Comparison of ENCODE assay signal across 8 cellular contexts in genomic region chr19:13731147-13731964, GRCh38. TPM values are rescaled to one million over a fixed set of nuclear protein-coding genes. Genes with fewer than 3 reads are reported as not detected.
DNase-seq lines count a peak whose midpoint lies in the region; ATAC-seq and TF ChIP-seq lines count a peak whose summit lies in the region.

No MANE protein-coding gene starts in this region.

- H3K27ac ChIP-seq in hepatocyte (peak overlapping the region; percentile 95), rectal smooth muscle tissue (ENCODE audit: low read depth, low read length) (peak overlapping the region; percentile 77), aorta (ENCODE audit: low read depth in 1 of 2, low read length in 2 of 2) (peak overlapping the region; percentile 90 to 97)

- H3K9me2 ChIP-seq in hepatocyte (replicated peaks; ENCODE audit: insufficient read depth) = no peaks in the 10 kb centered on the region

- DNase-seq in NCI-H2029 (lab: John Stamatoyannopoulos, UW) = peak; percentile 87
- DNase-seq in T-helper 9 cell = peak; percentile 93
- peak; percentile 99 for DNase-seq in astrocyte of the hippocampus (ENCODE audit: low read depth, low spot score)
- peak; percentile 98 for DNase-seq in hepatocyte (ENCODE audit: low spot score)
- peak; percentile 97 to 98 for DNase-seq in aorta

- H3K79me2 ChIP-seq in hepatocyte = no peaks in the 10 kb centered on the region

- ATAC-seq in GM18502 (IDR thresholded peaks at IDR 0.05; ENCODE audit: poor library complexity, unreplicated experiment) (peak; percentile 97), HG02973 (IDR thresholded peaks at IDR 0.05; ENCODE audit: unreplicated experiment) (peak; percentile 90), aorta (ENCODE audit: low FRiP score) (peak; percentile 98)

- TF ChIP-seq CTCF in hepatocyte (IDR thresholded peaks at IDR 0.05; ENCODE audit: poor library complexity) = no peak

- peak overlapping the region; percentile 63 for H2AFZ ChIP-seq in hepatocyte

- 2% methylated on average over 36 of the region's 39 CpGs for WGBS in hepatocyte (ENCODE audit: low lambda C conversion rate, missing lambda C conversion rate)
- 0% methylated on average over 39 of the region's 39 CpGs for WGBS in aorta, 2 donors

- H3K4me1 ChIP-seq in hepatocyte (ENCODE audit: insufficient read depth) (peaks cover 11% of the 10 kb centered on the region), rectal smooth muscle tissue (ENCODE audit: control insufficient read depth, insufficient read depth, low read length) (peaks cover 5% of the 10 kb centered on the region), aorta (ENCODE audit: control insufficient read depth in 1 of 2, insufficient read depth in 2 of 2, low read length in 2 of 2) (no peaks in the 10 kb centered on the region)

- H3K36me3 ChIP-seq in hepatocyte (replicated peaks; ENCODE audit: insufficient read depth, low read depth) (no peaks in the 10 kb centered on the region), rectal smooth muscle tissue (ENCODE audit: control insufficient read depth, insufficient read depth, low read length) (no peaks in the 10 kb centered on the region), aorta (ENCODE audit: control insufficient read depth in 1 of 2, insufficient read depth in 2 of 2, low read length in 1 of 2) (no peaks in the 10 kb centered on the region)

- intact Hi-C loops in aorta (cut with DNase I) = loop anchor here in 1 of 2 donors (5.0 kb wide), 1 partner anchor 51 kb away; no protein-coding TSS in a partner anchor

- H3K9me3 ChIP-seq in hepatocyte (ENCODE audit: low read depth) = no peaks in the 10 kb centered on the region
- H3K9me3 ChIP-seq in aorta (ENCODE audit: control insufficient read depth, low read length) = no peaks in the 10 kb centered on the region

- peak overlapping the region; percentile 92 for H3K4me2 ChIP-seq in hepatocyte

- peak overlapping the region; percentile 50 for H3K9ac ChIP-seq in rectal smooth muscle tissue (ENCODE audit: low read length)

- no peaks in the 10 kb centered on the region for H3K27me3 ChIP-seq in hepatocyte
- H3K27me3 ChIP-seq in rectal smooth muscle tissue (ENCODE audit: control insufficient read depth, insufficient read depth, low read length) = no peaks in the 10 kb centered on the region
- no peaks in the 10 kb centered on the region for H3K27me3 ChIP-seq in aorta (ENCODE audit: control insufficient read depth in 1 of 2, insufficient read depth in 2 of 2, low read length in 1 of 2)

- no peaks in the 10 kb centered on the region for H4K20me1 ChIP-seq in hepatocyte (ENCODE audit: insufficient read depth, poor library complexity, severe bottlenecking)

- H3K4me3 ChIP-seq in hepatocyte (peak overlapping the region; percentile 45), rectal smooth muscle tissue (ENCODE audit: low read length) (peak overlapping the region; percentile 74), aorta (ENCODE audit: low read length in 2 of 2) (peak overlapping the region; percentile 44 to 75)

RNA-seq across cellular contexts. Expression of gene MRI1, which starts 33.0 kb away (rescaled TPM):
- 16.0 and 18.5 TPM in 2 replicates for total RNA-seq in hepatocyte
- 21.9 and 22.8 TPM in 2 replicates for polyA plus RNA-seq in hepatocyte
- 10 to 100 TPM; 25.5 to 44.6 TPM for total RNA-seq in aorta
- 10 to 100 TPM in 1 of 2 donors, 1 to 10 TPM in 1; 5.8 to 66.5 TPM for polyA plus RNA-seq in aorta

RNA-seq across cellular contexts. Expression of gene C19orf53, which starts 42.9 kb away (rescaled TPM):
- total RNA-seq in hepatocyte (89.2 and 97.0 TPM in 2 replicates), aorta (10 to 100 TPM; 57.8 to 58.1 TPM)
- polyA plus RNA-seq in hepatocyte (214 and 220 TPM in 2 replicates), aorta (100 to 1,000 TPM; 107 to 172 TPM)

Comparison
In these comparisons a context has a peak if more than half of its experiments do, and no peak if none do; other contexts are left out.
1. Peak in every context shown above with its lines: DNase-seq, ATAC-seq, H3K4me3 ChIP-seq and H3K27ac ChIP-seq.